ENCODE assay signal across 25 cellular contexts in the genomic region with DNA sequence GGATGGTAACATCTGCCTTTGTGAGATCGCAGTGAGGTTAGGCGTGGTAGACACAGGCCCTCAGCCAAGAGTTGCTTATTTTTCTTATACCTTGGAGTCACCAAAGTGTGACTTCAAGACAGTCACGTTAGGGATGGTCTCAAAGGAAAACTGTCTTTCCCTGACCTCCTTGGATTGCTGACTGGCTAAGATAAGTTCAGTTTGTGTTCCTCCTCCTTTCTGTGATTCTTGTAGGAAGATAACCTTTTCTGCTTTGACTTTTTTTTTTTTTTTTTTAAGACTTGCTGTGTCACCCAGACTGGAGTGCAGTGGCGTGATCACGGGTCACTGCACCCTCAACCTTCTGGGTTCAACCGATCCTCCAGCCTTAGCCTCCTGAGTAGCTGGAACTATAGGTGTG. TPM values are rescaled to one million over a fixed set of nuclear protein-coding genes. Genes with fewer than 3 reads are reported as not detected.
"Had no signal": no experiment of that assay in that cellular context is flagged by ENCODE, and none has a peak within 500 bp of the region (broad histone marks: within the 10 kb centered on the region; RNA-seq: fewer than 3 reads in every experiment).

No MANE protein-coding gene starts in this region.

- H3K4me3 ChIP-seq: lower lobe of right lung, pancreas, prostate gland, skin epidermis, suprapubic skin, thoracic aorta, tibial artery, upper lobe of right lung had no signal

- ATAC-seq: left cardiac atrium; left lobe of liver; lower lobe of right lung; naive thymus-derived CD8-positive, alpha-beta T cell; pancreas; right cardiac atrium; sciatic nerve; stimulated activated effector memory CD8-positive, alpha-beta T cell treated with anti-CD3 and anti-CD28 coated beads, Interleukin-12 subunit alpha, Interleukin-12 subunit beta, amount 100 ng/mL, for 72 hours; upper lobe of right lung had no signal

- H3K27ac ChIP-seq: lower lobe of right lung, pancreas, prostate gland, skin epidermis, suprapubic skin, thoracic aorta, tibial artery, upper lobe of right lung had no signal

- FAIRE-seq: keratinocyte, pancreas, urothelium cell line had no signal

- H3K27me3 ChIP-seq: pancreas, suprapubic skin, tibial artery, upper lobe of right lung had no signal

- H3K9me3 ChIP-seq: lower lobe of right lung, pancreas, prostate gland, suprapubic skin, thoracic aorta, tibial artery, upper lobe of right lung had no signal

- H3K4me1 ChIP-seq: lower lobe of right lung, pancreas, prostate gland, suprapubic skin, tibial artery, upper lobe of right lung had no signal

- DNase-seq: kidney glomerular epithelial cell; left cardiac atrium; lower lobe of right lung; mammary epithelial cell; mesenchymal stem cell; naive thymus-derived CD8-positive, alpha-beta T cell; nucleus accumbens; pancreas; retina; right cardiac atrium; stimulated activated CD4-positive, alpha-beta T cell treated with anti-CD3 and anti-CD28 coated beads, Interleukin-4, amount 100 ng/mL, for 24 hours; stimulated activated naive CD4-positive, alpha-beta T cell; tibial artery; trophoblast cell; upper lobe of right lung had no signal

RNA-seq across cellular contexts. Expression of a gene that starts 34.1 kb away (rescaled TPM):
- total RNA-seq: osteoblast had no signal
- polyA plus RNA-seq: keratinocyte, mammary epithelial cell had no signal
